In the genomic region with DNA sequence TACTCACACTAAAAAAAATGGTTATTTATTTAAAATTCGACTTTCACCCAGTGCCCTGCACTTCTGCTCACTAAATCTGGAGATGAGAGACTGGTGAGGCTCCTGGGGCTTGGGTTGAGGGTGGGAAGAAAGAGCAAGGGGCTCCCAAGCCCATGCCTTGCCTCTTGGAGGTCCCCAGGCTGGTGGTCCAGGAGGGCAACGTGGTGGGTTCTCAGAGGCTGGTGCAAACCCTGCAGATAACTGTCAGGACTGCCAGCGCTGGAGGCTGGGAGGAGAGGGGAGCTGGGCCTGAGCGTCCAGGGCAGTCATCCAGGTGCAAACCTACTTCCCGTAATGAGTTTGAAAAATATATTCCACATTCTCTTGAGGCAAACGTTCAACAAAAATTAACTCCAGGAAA, we compare ENCODE assay signal across 38 cellular contexts.
"Had no signal": no experiment of that assay in that cellular context is flagged by ENCODE, and none has a peak within 500 bp of the region (broad histone marks: within the 10 kb centered on the region; RNA-seq: fewer than 3 reads in every experiment).

No MANE protein-coding gene starts in this region.

- H3K27me3 ChIP-seq: adrenal gland, ascending aorta, body of pancreas, brain microvascular endothelial cell, cardiac muscle cell had no signal

- H3K27ac Mint-ChIP-seq: activated naive CD4-positive, alpha-beta T cell treated with anti-CD3 and anti-CD28 coated beads for 36 hours; activated naive CD4-positive, alpha-beta T cell treated with anti-CD3 and anti-CD28 coated beads, Interleukin-2, amount 10 ng/mL, durations not matched to agents 7 days and 5 days; activated naive CD4-positive, alpha-beta T cell treated with anti-CD3 and anti-CD28 coated beads, Interleukin-2, amount 50 U/mL, for 72 hours; activated naive CD8-positive, alpha-beta T cell; activated naive CD8-positive, alpha-beta T cell treated with anti-CD3 and anti-CD28 coated beads for 36 hours; activated naive CD8-positive, alpha-beta T cell treated with anti-CD3 and anti-CD28 coated beads, Interleukin-2, amount 10 ng/mL, durations not matched to agents 7 days and 5 days; activated naive CD8-positive, alpha-beta T cell treated with anti-CD3 and anti-CD28 coated beads, Interleukin-2, amount 50 U/mL, for 24 hours; activated T-cell treated with anti-CD3 and anti-CD28 coated beads, Interleukin-2, amount 50 U/mL, for 24 hours; activated T-cell treated with anti-CD3 and anti-CD28 coated beads, Interleukin-2, amount 50 U/mL, for 72 hours; activated T-helper 1 cell treated with anti-CD3 and anti-CD28 coated beads, Interleukin-12 subunit alpha, Interleukin-12 subunit beta, Interleukin-2, Interleukin-4 antibody, amounts not matched to agents 30 ng/mL and 10 ng/mL and 1 ng/mL, durations not matched to agents 14 hours and 24 hours and 36 hours; activated T-helper 17 cell treated with anti-CD3 and anti-CD28 coated beads, Interleukin-2, amount 50 U/mL, for 72 hours; activated T-helper 2 cell treated with anti-CD3 and anti-CD28 coated beads, Interferon-gamma antibody, Interleukin-2, Interleukin-4, amounts not matched to agents 10 μg/mL and 5 μg/mL and 100 μg/mL, durations not matched to agents 14 hours and 24 hours and 36 hours; brain had no signal

- H3K27me3 Mint-ChIP-seq: activated naive CD4-positive, alpha-beta T cell treated with anti-CD3 and anti-CD28 coated beads, Interleukin-2, amount 10 ng/mL, durations not matched to agents 7 days and 5 days; activated naive CD4-positive, alpha-beta T cell treated with anti-CD3 and anti-CD28 coated beads, Interleukin-2, amount 50 U/mL, for 24 hours; activated naive CD8-positive, alpha-beta T cell treated with anti-CD3 and anti-CD28 coated beads for 36 hours; activated naive CD8-positive, alpha-beta T cell treated with anti-CD3 and anti-CD28 coated beads, Interleukin-2, amount 10 ng/mL, durations not matched to agents 7 days and 5 days; activated naive CD8-positive, alpha-beta T cell treated with anti-CD3 and anti-CD28 coated beads, Interleukin-2, amount 50 U/mL, for 24 hours; activated T-cell treated with anti-CD3 and anti-CD28 coated beads, Interleukin-2, amount 50 U/mL, for 24 hours; activated T-helper 17 cell treated with anti-CD3 and anti-CD28 coated beads, Interleukin-2, amount 50 U/mL, for 72 hours had no signal

- H3K36me3 ChIP-seq: adrenal gland, ascending aorta, brain microvascular endothelial cell, breast epithelium, cardiac muscle cell had no signal

- DNase-seq: activated effector memory CD4-positive, alpha-beta T cell treated with anti-CD3 and anti-CD28 coated beads, Interleukin-2, amount 50 U/mL, for 16 hours; activated effector memory CD4-positive, alpha-beta T cell treated with Interleukin-2 at 50 U/mL for 16 hours; activated gamma-delta T cell; activated gamma-delta T cell treated with Interleukin-2 at 50 U/mL for 16 hours; activated naive CD4-positive, alpha-beta T cell; activated naive CD4-positive, alpha-beta T cell treated with anti-CD3 and anti-CD28 coated beads for 36 hours; activated naive CD4-positive, alpha-beta T cell treated with anti-CD3 and anti-CD28 coated beads, Interleukin-2, amount 10 ng/mL, durations not matched to agents 7 days and 5 days; activated naive CD4-positive, alpha-beta T cell treated with anti-CD3 and anti-CD28 coated beads, Interleukin-2, amount 50 U/mL, for 16 hours; activated naive CD4-positive, alpha-beta T cell treated with Interleukin-2 at 50 U/mL for 16 hours; activated naive CD8-positive, alpha-beta T cell treated with anti-CD3 and anti-CD28 coated beads for 36 hours; activated naive CD8-positive, alpha-beta T cell treated with anti-CD3 and anti-CD28 coated beads, Interleukin-2, amount 10 ng/mL, durations not matched to agents 7 days and 5 days; activated naive CD8-positive, alpha-beta T cell treated with anti-CD3 and anti-CD28 coated beads, Interleukin-2, amount 50 U/mL, for 24 hours; activated T-cell treated with anti-CD3 and anti-CD28 coated beads, Interleukin-2, amount 50 U/mL, for 1 hour; activated T-cell treated with anti-CD3 and anti-CD28 coated beads, Interleukin-2, amount 50 U/mL, for 24 hours; activated T-cell treated with anti-CD3 and anti-CD28 coated beads, Interleukin-2, amount 50 U/mL, for 4 hours; activated T-cell treated with anti-CD3 and anti-CD28 coated beads, Interleukin-2, amount 50 U/mL, for 48 hours; activated T-cell treated with anti-CD3 and anti-CD28 coated beads, Interleukin-2, amount 50 U/mL, for 72 hours; adrenal gland; amniotic stem cell; amygdala; anterior cingulate cortex; aorta; body of pancreas; brain microvascular endothelial cell; caudate nucleus; central memory CD4-positive, alpha-beta T cell; cerebellar nuclear complex had no signal

- H3K9me3 Mint-ChIP-seq: activated naive CD4-positive, alpha-beta T cell treated with anti-CD3 and anti-CD28 coated beads for 36 hours; activated naive CD4-positive, alpha-beta T cell treated with anti-CD3 and anti-CD28 coated beads, Interleukin-2, amount 50 U/mL, for 24 hours; activated naive CD8-positive, alpha-beta T cell treated with anti-CD3 and anti-CD28 coated beads for 36 hours; activated naive CD8-positive, alpha-beta T cell treated with anti-CD3 and anti-CD28 coated beads, Interleukin-2, amount 50 U/mL, for 24 hours; activated T-cell treated with anti-CD3 and anti-CD28 coated beads, Interleukin-2, amount 50 U/mL, for 24 hours; activated T-cell treated with anti-CD3 and anti-CD28 coated beads, Interleukin-2, amount 50 U/mL, for 4 hours; activated T-helper 1 cell treated with anti-CD3 and anti-CD28 coated beads, Interleukin-12 subunit alpha, Interleukin-12 subunit beta, Interleukin-2, Interleukin-4 antibody, amounts not matched to agents 30 ng/mL and 10 ng/mL and 1 ng/mL, durations not matched to agents 14 hours and 24 hours and 36 hours; activated T-helper 2 cell treated with anti-CD3 and anti-CD28 coated beads, Interferon-gamma antibody, Interleukin-2, Interleukin-4, amounts not matched to agents 10 μg/mL and 5 μg/mL and 100 μg/mL, durations not matched to agents 14 hours and 24 hours and 36 hours; central memory CD8-positive, alpha-beta T cell had no signal

- H3K4me1 ChIP-seq: adrenal gland, ascending aorta, body of pancreas, breast epithelium had no signal

- H3K4me3 ChIP-seq: adrenal gland, ascending aorta, body of pancreas, breast epithelium, cardiac muscle cell had no signal

- H3K4me3 Mint-ChIP-seq: activated naive CD4-positive, alpha-beta T cell treated with anti-CD3 and anti-CD28 coated beads for 36 hours; activated naive CD4-positive, alpha-beta T cell treated with anti-CD3 and anti-CD28 coated beads, Interleukin-2, amount 10 ng/mL, durations not matched to agents 7 days and 5 days; activated naive CD4-positive, alpha-beta T cell treated with anti-CD3 and anti-CD28 coated beads, Interleukin-2, amount 50 U/mL, for 24 hours; activated naive CD8-positive, alpha-beta T cell; activated naive CD8-positive, alpha-beta T cell treated with anti-CD3 and anti-CD28 coated beads for 36 hours; activated naive CD8-positive, alpha-beta T cell treated with anti-CD3 and anti-CD28 coated beads, Interleukin-2, amount 10 ng/mL, durations not matched to agents 7 days and 5 days; activated naive CD8-positive, alpha-beta T cell treated with anti-CD3 and anti-CD28 coated beads, Interleukin-2, amount 50 U/mL, for 24 hours; activated T-cell treated with anti-CD3 and anti-CD28 coated beads, Interleukin-2, amount 50 U/mL, for 24 hours; activated T-cell treated with anti-CD3 and anti-CD28 coated beads, Interleukin-2, amount 50 U/mL, for 4 hours; activated T-cell treated with anti-CD3 and anti-CD28 coated beads, Interleukin-2, amount 50 U/mL, for 72 hours; activated T-helper 1 cell treated with anti-CD3 and anti-CD28 coated beads, Interleukin-12 subunit alpha, Interleukin-12 subunit beta, Interleukin-2, Interleukin-4 antibody, amounts not matched to agents 30 ng/mL and 10 ng/mL and 1 ng/mL, durations not matched to agents 14 hours and 24 hours and 36 hours; activated T-helper 17 cell treated with anti-CD3 and anti-CD28 coated beads, Interleukin-2, amount 50 U/mL, for 72 hours; brain; central memory CD8-positive, alpha-beta T cell had no signal

- H3K4me1 Mint-ChIP-seq: activated naive CD4-positive, alpha-beta T cell treated with anti-CD3 and anti-CD28 coated beads, Interleukin-2, amount 10 ng/mL, durations not matched to agents 7 days and 5 days; activated naive CD4-positive, alpha-beta T cell treated with anti-CD3 and anti-CD28 coated beads, Interleukin-2, amount 50 U/mL, for 24 hours; activated naive CD8-positive, alpha-beta T cell treated with anti-CD3 and anti-CD28 coated beads for 36 hours; activated naive CD8-positive, alpha-beta T cell treated with anti-CD3 and anti-CD28 coated beads, Interleukin-2, amount 10 ng/mL, durations not matched to agents 7 days and 5 days; activated naive CD8-positive, alpha-beta T cell treated with anti-CD3 and anti-CD28 coated beads, Interleukin-2, amount 50 U/mL, for 24 hours; activated T-helper 17 cell treated with anti-CD3 and anti-CD28 coated beads, Interleukin-2, amount 50 U/mL, for 72 hours; brain; central memory CD8-positive, alpha-beta T cell had no signal

- H3K9me3 ChIP-seq: adrenal gland, ascending aorta, body of pancreas, breast epithelium had no signal

- H3K27ac ChIP-seq: adrenal gland, ascending aorta, body of pancreas, brain microvascular endothelial cell, breast epithelium, cardiac muscle cell had no signal

- H3K36me3 Mint-ChIP-seq: activated naive CD4-positive, alpha-beta T cell treated with anti-CD3 and anti-CD28 coated beads, Interleukin-2, amount 10 ng/mL, durations not matched to agents 7 days and 5 days; activated naive CD4-positive, alpha-beta T cell treated with anti-CD3 and anti-CD28 coated beads, Interleukin-2, amount 50 U/mL, for 24 hours; activated naive CD8-positive, alpha-beta T cell; activated naive CD8-positive, alpha-beta T cell treated with anti-CD3 and anti-CD28 coated beads for 36 hours; activated naive CD8-positive, alpha-beta T cell treated with anti-CD3 and anti-CD28 coated beads, Interleukin-2, amount 10 ng/mL, durations not matched to agents 7 days and 5 days; brain had no signal
